8 cellular contexts compared by ENCODE assay signal in the genomic region with DNA sequence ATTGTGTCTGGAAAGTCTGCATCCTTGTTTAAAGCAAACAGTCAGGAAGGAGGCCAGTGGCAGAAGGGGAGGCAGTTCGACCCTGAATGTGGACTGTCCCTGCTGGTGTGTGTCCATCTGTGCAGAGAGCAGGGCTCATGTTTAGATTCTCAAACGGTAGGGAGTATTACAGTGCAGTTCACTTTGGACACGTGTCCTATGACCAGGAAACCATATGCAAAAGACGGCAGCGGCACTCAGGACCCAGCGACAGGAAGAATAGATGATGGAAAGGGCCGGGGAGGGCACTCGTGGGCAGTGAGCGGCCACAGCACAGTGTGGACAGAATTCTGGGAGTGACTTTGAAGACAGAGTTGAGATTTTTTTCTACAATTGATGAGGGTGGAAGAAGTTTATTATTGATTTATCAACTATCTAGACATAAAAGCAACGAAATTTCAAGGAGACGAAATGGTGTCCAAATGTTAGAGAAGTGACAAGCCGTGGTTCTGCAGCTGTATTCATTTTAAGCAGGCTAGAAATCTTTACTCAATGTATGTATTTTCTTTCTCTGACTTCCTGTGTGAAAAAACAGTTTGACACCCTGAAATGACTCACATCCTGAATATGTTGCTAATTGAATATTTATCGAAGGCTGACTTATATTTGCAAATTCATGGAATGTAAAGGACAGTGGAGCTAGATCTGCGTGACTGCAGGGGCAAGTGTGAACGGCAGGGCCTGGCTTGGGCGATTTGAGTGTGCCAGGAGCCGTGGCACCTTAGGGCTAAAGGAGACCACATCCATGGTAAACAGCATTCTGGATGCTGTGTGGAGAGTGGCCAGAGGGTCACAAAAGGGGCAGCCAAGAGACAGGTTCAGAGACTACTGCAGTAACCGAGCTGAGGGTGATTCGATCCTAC.
DNase-seq lines count a peak whose midpoint lies in the region; ATAC-seq and TF ChIP-seq lines count a peak whose summit lies in the region.

No MANE protein-coding gene starts in this region.

- no peaks in the 10 kb centered on the region for H3K9me3 Mint-ChIP-seq in activated CD4-positive, alpha-beta memory T cell treated with anti-CD3 and anti-CD28 coated beads for 36 hours

- DNase-seq in activated CD4-positive, alpha-beta memory T cell treated with anti-CD3 and anti-CD28 coated beads for 36 hours = peak; percentile 46
- DNase-seq in right lobe of liver (peak in 1 of 3 donors; percentile 50), NCI-H2171 (lab: John Stamatoyannopoulos, UW) (no peak), hepatic stellate cell (ENCODE audit: low spot score) (no peak), NCI-H82 treated with DMSO at 0.1 percent for 48 hours (lab: John Stamatoyannopoulos, UW; ENCODE audit: unreplicated experiment) (no peak)

- CTCF ChIA-PET in activated CD4-positive, alpha-beta memory T cell treated with anti-CD3 and anti-CD28 coated beads for 36 hours (lab: Charles Lee) = no interaction called here

- no peaks in the 10 kb centered on the region for H3K9me3 ChIP-seq in right lobe of liver

- peaks cover 0 to 3% (median 0%) of the 10 kb centered on the region in 4 donors for H3K4me1 ChIP-seq in right lobe of liver

- H3K27me3 Mint-ChIP-seq in activated CD4-positive, alpha-beta memory T cell treated with anti-CD3 and anti-CD28 coated beads for 36 hours = no peaks in the 10 kb centered on the region

- H3K4me1 Mint-ChIP-seq in activated CD4-positive, alpha-beta memory T cell treated with anti-CD3 and anti-CD28 coated beads for 36 hours (ENCODE audit: low read depth) = peaks cover 46% of the 10 kb centered on the region

- H3K4me3 ChIP-seq in GM08714 (ENCODE audit: low read length) (peak overlapping the region; percentile 45; the same call in 1 of the 2 replicates), right lobe of liver (no peak overlapping the region)

- TF ChIP-seq POLR2A in right lobe of liver (IDR thresholded peaks at IDR 0.05) = no peak

- 47% methylated on average over 18 of the region's 19 CpGs for WGBS in right lobe of liver (ENCODE audit: insufficient coverage, low coverage, low lambda C conversion rate, missing lambda C conversion rate)

- peak overlapping the region; percentile 89 for H3K27ac Mint-ChIP-seq in activated CD4-positive, alpha-beta memory T cell treated with anti-CD3 and anti-CD28 coated beads for 36 hours

- peaks cover 2% of the 10 kb centered on the region for H3K36me3 Mint-ChIP-seq in activated CD4-positive, alpha-beta memory T cell treated with anti-CD3 and anti-CD28 coated beads for 36 hours

- ATAC-seq in GM19455 (IDR thresholded peaks at IDR 0.05; ENCODE audit: unreplicated experiment) (peak; percentile 92), HG03432 (IDR thresholded peaks at IDR 0.05; ENCODE audit: unreplicated experiment) (peak; percentile 83), right lobe of liver (peak; percentile 24 to 58 (median 54))

- POLR2A ChIA-PET in activated CD4-positive, alpha-beta memory T cell treated with anti-CD3 and anti-CD28 coated beads for 36 hours (lab: Charles Lee) = no interaction called here

- no peak overlapping the region for H3K27ac ChIP-seq in right lobe of liver

- intact Hi-C loops in activated CD4-positive, alpha-beta memory T cell treated with anti-CD3 and anti-CD28 coated beads for 36 hours (cut with micrococcal nuclease) = loop anchor here (1.0 to 10.0 kb wide), 8 partner anchors 42 to 850 kb away; partner anchors contain the start of genes FBXO15, PTGR3 and TIMM21
- intact Hi-C loops in right lobe of liver (cut with DNase I) = no loop called here

- peak overlapping the region; percentile 64 for H3K4me3 Mint-ChIP-seq in activated CD4-positive, alpha-beta memory T cell treated with anti-CD3 and anti-CD28 coated beads for 36 hours

- no peaks in the 10 kb centered on the region for H3K36me3 ChIP-seq in right lobe of liver

- no peak for TF ChIP-seq CTCF in right lobe of liver (IDR thresholded peaks at IDR 0.05)

- no peaks in the 10 kb centered on the region for H3K27me3 ChIP-seq in right lobe of liver
